ENCODE assay signal across 11 cellular contexts in genomic region chr9:34578241-34579096, GRCh38. TPM values are rescaled to one million over a fixed set of nuclear protein-coding genes. Genes with fewer than 3 reads are reported as not detected.
DNase-seq lines count a peak whose midpoint lies in the region; ATAC-seq, FAIRE-seq and TF ChIP-seq lines count a peak whose summit lies in the region.
"Had no signal": no experiment of that assay in that cellular context is flagged by ENCODE, and none has a peak within 500 bp of the region (broad histone marks: within the 10 kb centered on the region; RNA-seq: fewer than 3 reads in every experiment).

No MANE protein-coding gene starts in this region.

- CTCF ChIA-PET in K562 (lab: Yijun Ruan, JAX; ENCODE audit: low intra/inter-chr PET ratio) = no interaction called here

- WGBS in K562 (ENCODE audit: insufficient coverage, low coverage, missing lambda C conversion rate) = 1% methylated on average over 8 of the region's 28 CpGs

- H3K9ac ChIP-seq in K562 (ENCODE audit: insufficient read depth in 1 of 2, low read depth in 2 of 2, low read length in 2 of 2) = no peak overlapping the region

- H3K27ac ChIP-seq in K562 (ENCODE audit: extremely low read depth, low read depth, low read length) (no peak overlapping the region), tibial artery (no peak overlapping the region), gastrocnemius medialis (no peak overlapping the region)
- H3K27ac ChIP-seq: C4-2B had no signal

- no peak overlapping the region for H3K4me3 ChIP-seq in K562
- H3K4me3 ChIP-seq in kidney epithelial cell (ENCODE audit: low read depth, low read length) = no peak overlapping the region
- H3K4me3 ChIP-seq in tibial artery = peak overlapping the region; percentile 11 to 37
- no peak overlapping the region for H3K4me3 ChIP-seq in gastrocnemius medialis

- no TSS peak for BruUV-seq in K562 (replicated peaks; lab: Mats Ljungman, UMichigan)

- in situ Hi-C loops in K562 (cut with MboI) (no loop called here), gastrocnemius medialis (cut with MboI; ENCODE audit: low sequenced_read_pairs in 4 of 4) (no loop called here)

- H3K79me2 ChIP-seq in K562 (ENCODE audit: control insufficient read depth, insufficient read depth, low read length) = no peaks in the 10 kb centered on the region

- intact Hi-C loops in K562 (cut with micrococcal nuclease) = no loop called here
- intact Hi-C loops in tibial artery (cut with DNase I; ENCODE audit: low total_unique reads) = no loop called here
- intact Hi-C loops in gastrocnemius medialis (cut with DNase I; ENCODE audit: low total_unique reads) = no loop called here

- peaks cover 6 to 59% of the 10 kb centered on the region in 2 experiments; a peak in 4 of 5 replicates for H3K27me3 ChIP-seq in K562 (ENCODE audit: control insufficient read depth in 2 of 2, insufficient read depth in 2 of 2, low read length in 2 of 2)
- peaks cover 82% of the 10 kb centered on the region for H3K27me3 ChIP-seq in kidney epithelial cell (ENCODE audit: control insufficient read depth, insufficient read depth, low read length)
- H3K27me3 ChIP-seq in tibial artery = peaks cover 0 to 97% of the 10 kb centered on the region in 2 donors
- no peaks in the 10 kb centered on the region for H3K27me3 ChIP-seq in gastrocnemius medialis

- H4K20me1 ChIP-seq in K562 (replicated peaks; ENCODE audit: control insufficient read depth, insufficient read depth, low read length) = peaks cover 2% of the 10 kb centered on the region

- POLR2A ChIA-PET in K562 (lab: Yijun Ruan, JAX) = no interaction called here

- no peaks in the 10 kb centered on the region for H3K36me3 ChIP-seq in K562 (ENCODE audit: control insufficient read depth, insufficient read depth, low read length)
- H3K36me3 ChIP-seq in kidney epithelial cell (ENCODE audit: control insufficient read depth, insufficient read depth, low read length) = no peaks in the 10 kb centered on the region
- H3K36me3 ChIP-seq in tibial artery = no peaks in the 10 kb centered on the region
- no peaks in the 10 kb centered on the region for H3K36me3 ChIP-seq in gastrocnemius medialis

- H3K4me2 ChIP-seq in K562 (ENCODE audit: insufficient read depth, low read length) = no peak overlapping the region

- TF ChIP-seq POLR2A in K562 (conservative IDR thresholded peaks at IDR 0.05) (no peak), gastrocnemius medialis (IDR thresholded peaks at IDR 0.05) (no peak)

- TF ChIP-seq EP300 in K562 (IDR thresholded peaks at IDR 0.05; ENCODE audit: low read length) = no peak

- no peak for TF ChIP-seq RAD21 in K562 (CRISPR knock-in tag; conservative IDR thresholded peaks at IDR 0.05 in 1 of 2, IDR thresholded peaks at IDR 0.05 in 1 of 2)

- H3K4me1 ChIP-seq in K562 (replicated peaks in 1 of 2; ENCODE audit: control insufficient read depth in 2 of 2, insufficient read depth in 2 of 2, low read length in 2 of 2) = peaks cover 0 to 7% of the 10 kb centered on the region in 2 experiments; a peak in 2 of 5 replicates
- peaks cover 0 to 13% (median 11%) of the 10 kb centered on the region in 4 donors for H3K4me1 ChIP-seq in tibial artery
- peaks cover 6 to 28% of the 10 kb centered on the region in 2 donors for H3K4me1 ChIP-seq in gastrocnemius medialis

- peak; percentile 41; the same call in 1 of the 3 replicates for ATAC-seq in K562
- ATAC-seq in GM19035 (IDR thresholded peaks at IDR 0.05; ENCODE audit: unreplicated experiment) = no peak
- no peak for ATAC-seq in gastrocnemius medialis

- H3K9me3 ChIP-seq in K562 (replicated peaks; ENCODE audit: control insufficient read depth, insufficient read depth, low read depth, low read length) = no peaks in the 10 kb centered on the region
- no peaks in the 10 kb centered on the region for H3K9me3 ChIP-seq in tibial artery
- H3K9me3 ChIP-seq in gastrocnemius medialis = no peaks in the 10 kb centered on the region

- FAIRE-seq in K562 (lab: Jason Lieb, UNC) = no peak

- DNase-seq in NCI-H82 (lab: John Stamatoyannopoulos, UW) (peak; percentile 75), NCI-H82 treated with DMSO at 0.1 percent for 48 hours (lab: John Stamatoyannopoulos, UW; ENCODE audit: unreplicated experiment) (no peak), K562 (ENCODE audit: extremely low read depth in 1 of 4, low spot score in 3 of 4) (no peak), kidney epithelial cell (ENCODE audit: low read depth) (peak; percentile 14), tibial artery (no peak), HT-29 (ENCODE audit: low spot score) (no peak), gastrocnemius medialis (no peak)
- DNase-seq: effector CD4-positive, alpha-beta T cell; stimulated activated CD4-positive, alpha-beta T cell treated with anti-CD3 and anti-CD28 coated beads, Interleukin-4, amount 100 ng/mL, for 24 hours had no signal

- TF ChIP-seq CTCF in K562 (IDR thresholded peaks at IDR 0.05 in 2 of 3, conservative IDR thresholded peaks at IDR 0.05 in 1 of 3; ENCODE audit: insufficient read depth in 2 of 3, low read depth in 1 of 3, low read length in 3 of 3) (no peak), kidney epithelial cell (IDR thresholded peaks at IDR 0.05; ENCODE audit: insufficient read depth, low read length, poor library complexity, severe bottlenecking) (no peak), tibial artery (IDR thresholded peaks at IDR 0.05) (no peak), gastrocnemius medialis (IDR thresholded peaks at IDR 0.05 in 4 of 5, conservative IDR thresholded peaks at IDR 0.05 in 1 of 5) (no peak)

- H3K9me1 ChIP-seq in K562 (ENCODE audit: control insufficient read depth, insufficient read depth, low read length) = no peaks in the 10 kb centered on the region

- H2AFZ ChIP-seq in K562 (ENCODE audit: low read depth, low read length) = no peak overlapping the region

RNA-seq across cellular contexts. Expression of gene CNTFR, which starts 11.1 kb away (rescaled TPM):
- not detected in 2 replicates for total RNA-seq in K562 (2011; cell fraction: chromatin; rRNA removed; ENCODE audit: low replicate concordance)
- total RNA-seq in K562 (2011; cell fraction: nucleolus; rRNA removed) = not detected in 2 replicates
- total RNA-seq in K562 (2011; cell fraction: nucleoplasm; rRNA removed) = not detected in 2 replicates
- not detected in 2 replicates for total RNA-seq in K562 (2014; rRNA removed)
- total RNA-seq in K562 (2014; rRNA removed; fragmentation: Illumina TruSeq; extraction: Trizol) = not detected in 2 replicates
- not detected in 2 replicates for total RNA-seq in K562 (2015; rRNA removed; fragmentation: Illumina TruSeq; extraction: Trizol)
- not detected in 2 replicates for total RNA-seq in K562 (2021)
- polyA plus RNA-seq in K562 (2011; rRNA removed) = not detected in 2 replicates
- polyA plus RNA-seq in K562 (2011; cell fraction: cytosol; rRNA removed) = not detected in 2 replicates
- polyA plus RNA-seq in K562 (2011; cell fraction: nucleus; rRNA removed) = not detected in 2 replicates
- not detected in 2 replicates for polyA plus RNA-seq in K562 (2012)
- polyA plus RNA-seq in K562 (2014; fragmentation: Illumina TruSeq; extraction: Trizol) = not detected in 2 replicates
- not detected for polyA plus RNA-seq in K562 (2014; fragmentation: Nextera tagmentation; extraction: Ambion mirVana)
- polyA plus RNA-seq in K562 (2014; rRNA removed) = not detected in 2 replicates
- not detected in 2 replicates for polyA minus RNA-seq in K562 (2011; rRNA and poly(A)+ RNA removed)
- not detected in 2 replicates for polyA minus RNA-seq in K562 (2011; cell fraction: cytosol; rRNA and poly(A)+ RNA removed)
- not detected in 2 replicates for polyA minus RNA-seq in K562 (2011; cell fraction: nucleus; rRNA and poly(A)+ RNA removed)
- 0.27 and 1.1 TPM in 2 replicates for total RNA-seq in kidney epithelial cell
- total RNA-seq in HT-29 (2014; rRNA removed; shearing (Covaris generic)) = not detected in 2 replicates
- total RNA-seq in gastrocnemius medialis = 100 to 1,000 TPM in 3 of 4 donors, 10 to 100 TPM in 1; 19.7 to 146 (median 118) TPM

RNA-seq across cellular contexts. Expression of gene RPP25L, which starts 33.4 kb away (rescaled TPM):
- total RNA-seq in K562 (2011; cell fraction: chromatin; rRNA removed; ENCODE audit: low replicate concordance) = 4.8 and 13.1 TPM in 2 replicates
- total RNA-seq in K562 (2011; cell fraction: nucleolus; rRNA removed) = 24.3 and 25.9 TPM in 2 replicates
- 14.3 and 16.9 TPM in 2 replicates for total RNA-seq in K562 (2011; cell fraction: nucleoplasm; rRNA removed)
- 42.0 and 51.6 TPM in 2 replicates for total RNA-seq in K562 (2014; rRNA removed)
- 12.1 and 19.1 TPM in 2 replicates for total RNA-seq in K562 (2014; rRNA removed; fragmentation: Illumina TruSeq; extraction: Trizol)
- total RNA-seq in K562 (2015; rRNA removed; fragmentation: Illumina TruSeq; extraction: Trizol) = 24.6 and 25.4 TPM in 2 replicates
- 34.9 and 38.2 TPM in 2 replicates for total RNA-seq in K562 (2021)
- polyA plus RNA-seq in K562 (2011; rRNA removed) = 31.5 and 36.7 TPM in 2 replicates
- 43.6 and 104 TPM in 2 replicates for polyA plus RNA-seq in K562 (2011; cell fraction: cytosol; rRNA removed)
- polyA plus RNA-seq in K562 (2011; cell fraction: nucleus; rRNA removed) = 25.2 and 35.0 TPM in 2 replicates
- polyA plus RNA-seq in K562 (2012) = 38.1 and 40.0 TPM in 2 replicates
- polyA plus RNA-seq in K562 (2014; fragmentation: Illumina TruSeq; extraction: Trizol) = 19.7 and 39.2 TPM in 2 replicates
- 10 to 100 TPM; 16.3 to 29.0 TPM for polyA plus RNA-seq in K562 (2014; fragmentation: Nextera tagmentation; extraction: Ambion mirVana)
- 43.7 and 48.2 TPM in 2 replicates for polyA plus RNA-seq in K562 (2014; rRNA removed)
- 6.4 and 8.7 TPM in 2 replicates for polyA minus RNA-seq in K562 (2011; rRNA and poly(A)+ RNA removed)
- polyA minus RNA-seq in K562 (2011; cell fraction: cytosol; rRNA and poly(A)+ RNA removed) = 15.8 and 16.4 TPM in 2 replicates
- 8.1 and 13.2 TPM in 2 replicates for polyA minus RNA-seq in K562 (2011; cell fraction: nucleus; rRNA and poly(A)+ RNA removed)
- total RNA-seq in kidney epithelial cell = 31.5 and 34.0 TPM in 2 replicates
- 48.7 and 67.6 TPM in 2 replicates for total RNA-seq in HT-29 (2014; rRNA removed; shearing (Covaris generic))
- total RNA-seq in gastrocnemius medialis = 100 to 1,000 TPM in 2 of 4 donors, 10 to 100 TPM in 2; 53.7 to 138 (median 97.2) TPM

RNA-seq across cellular contexts. Expression of gene DCTN3, which starts 41.8 kb away (rescaled TPM):
- 25.9 and 51.8 TPM in 2 replicates for total RNA-seq in K562 (2011; cell fraction: chromatin; rRNA removed; ENCODE audit: low replicate concordance)
- 32.0 and 36.7 TPM in 2 replicates for total RNA-seq in K562 (2011; cell fraction: nucleolus; rRNA removed)
- total RNA-seq in K562 (2011; cell fraction: nucleoplasm; rRNA removed) = 37.9 and 46.9 TPM in 2 replicates
- total RNA-seq in K562 (2014; rRNA removed) = 50.8 and 74.8 TPM in 2 replicates
- 30.8 and 31.3 TPM in 2 replicates for total RNA-seq in K562 (2014; rRNA removed; fragmentation: Illumina TruSeq; extraction: Trizol)
- 37.2 and 38.2 TPM in 2 replicates for total RNA-seq in K562 (2015; rRNA removed; fragmentation: Illumina TruSeq; extraction: Trizol)
- total RNA-seq in K562 (2021) = 51.0 and 53.4 TPM in 2 replicates
- 44.5 and 76.3 TPM in 2 replicates for polyA plus RNA-seq in K562 (2011; rRNA removed)
- polyA plus RNA-seq in K562 (2011; cell fraction: cytosol; rRNA removed) = 55.4 and 58.3 TPM in 2 replicates
- 73.3 and 73.7 TPM in 2 replicates for polyA plus RNA-seq in K562 (2011; cell fraction: nucleus; rRNA removed)
- 80.4 and 98.2 TPM in 2 replicates for polyA plus RNA-seq in K562 (2012)
- 41.9 and 47.0 TPM in 2 replicates for polyA plus RNA-seq in K562 (2014; fragmentation: Illumina TruSeq; extraction: Trizol)
- polyA plus RNA-seq in K562 (2014; fragmentation: Nextera tagmentation; extraction: Ambion mirVana) = 10 to 100 TPM; 11.0 to 26.2 TPM
- polyA plus RNA-seq in K562 (2014; rRNA removed) = 45.1 and 49.2 TPM in 2 replicates
- 23.0 and 41.7 TPM in 2 replicates for polyA minus RNA-seq in K562 (2011; rRNA and poly(A)+ RNA removed)
- 12.4 and 19.5 TPM in 2 replicates for polyA minus RNA-seq in K562 (2011; cell fraction: cytosol; rRNA and poly(A)+ RNA removed)
- polyA minus RNA-seq in K562 (2011; cell fraction: nucleus; rRNA and poly(A)+ RNA removed) = 20.6 and 25.7 TPM in 2 replicates
- 92.7 and 128 TPM in 2 replicates for total RNA-seq in kidney epithelial cell
- total RNA-seq in HT-29 (2014; rRNA removed; shearing (Covaris generic)) = 72.7 and 98.1 TPM in 2 replicates
- total RNA-seq in gastrocnemius medialis = 100 to 1,000 TPM in 2 of 4 donors, 10 to 100 TPM in 2; 62.8 to 174 (median 105) TPM

RNA-seq across cellular contexts. Expression of gene ARID3C, which starts 50.4 kb away (rescaled TPM):
- not detected in 2 replicates for total RNA-seq in K562 (2011; cell fraction: chromatin; rRNA removed; ENCODE audit: low replicate concordance)
- total RNA-seq in K562 (2011; cell fraction: nucleolus; rRNA removed) = not detected in 2 replicates
- total RNA-seq in K562 (2011; cell fraction: nucleoplasm; rRNA removed) = not detected in 2 replicates
- total RNA-seq in K562 (2014; rRNA removed) (not detected in 2 replicates), K562 (2014; rRNA removed; fragmentation: Illumina TruSeq; extraction: Trizol) (not detected in 2 replicates), K562 (2015; rRNA removed; fragmentation: Illumina TruSeq; extraction: Trizol) (not detected in 2 replicates), K562 (2021) (not detected in 2 replicates), kidney epithelial cell (0.48 and 1.0 TPM in 2 replicates), gastrocnemius medialis (not detected)
- polyA plus RNA-seq in K562 (2011; rRNA removed) (not detected in 2 replicates), K562 (2014; fragmentation: Illumina TruSeq; extraction: Trizol) (not detected in 2 replicates), K562 (2014; fragmentation: Nextera tagmentation; extraction: Ambion mirVana) (not detected), K562 (2014; rRNA removed) (not detected in 2 replicates)
- polyA plus RNA-seq in K562 (2011; cell fraction: cytosol; rRNA removed) = not detected in 2 replicates
- not detected in 2 replicates for polyA plus RNA-seq in K562 (2011; cell fraction: nucleus; rRNA removed)
- not detected in 2 replicates for polyA plus RNA-seq in K562 (2012)
- polyA minus RNA-seq in K562 (2011; rRNA and poly(A)+ RNA removed) = not detected in 2 replicates
- not detected in 2 replicates for polyA minus RNA-seq in K562 (2011; cell fraction: cytosol; rRNA and poly(A)+ RNA removed)
- not detected in 2 replicates for polyA minus RNA-seq in K562 (2011; cell fraction: nucleus; rRNA and poly(A)+ RNA removed)
- not detected in 2 replicates for total RNA-seq in HT-29 (2014; rRNA removed; shearing (Covaris generic))

RNA-seq across cellular contexts. Expression of gene ENHO, which starts 55.7 kb away (rescaled TPM):
- not detected in 2 replicates for total RNA-seq in K562 (2011; cell fraction: chromatin; rRNA removed; ENCODE audit: low replicate concordance)
- not detected in 2 replicates for total RNA-seq in K562 (2011; cell fraction: nucleolus; rRNA removed)
- total RNA-seq in K562 (2011; cell fraction: nucleoplasm; rRNA removed) = not detected in 2 replicates
- 0.12 TPM in 1 of 2 replicates, not detected in the other for total RNA-seq in K562 (2014; rRNA removed)
- total RNA-seq in K562 (2014; rRNA removed; fragmentation: Illumina TruSeq; extraction: Trizol) = not detected in 2 replicates
- total RNA-seq in K562 (2015; rRNA removed; fragmentation: Illumina TruSeq; extraction: Trizol) = not detected in 2 replicates
- total RNA-seq in K562 (2021) = 0.24 TPM in 1 of 2 replicates, not detected in the other
- polyA plus RNA-seq in K562 (2011; rRNA removed) = not detected in 2 replicates
- 0.06 TPM in 1 of 2 replicates, not detected in the other for polyA plus RNA-seq in K562 (2011; cell fraction: cytosol; rRNA removed)
- not detected in 2 replicates for polyA plus RNA-seq in K562 (2011; cell fraction: nucleus; rRNA removed)
- not detected in 2 replicates for polyA plus RNA-seq in K562 (2012)
- not detected in 2 replicates for polyA plus RNA-seq in K562 (2014; fragmentation: Illumina TruSeq; extraction: Trizol)
- polyA plus RNA-seq in K562 (2014; fragmentation: Nextera tagmentation; extraction: Ambion mirVana) = not detected
- polyA plus RNA-seq in K562 (2014; rRNA removed) = not detected in 2 replicates
- polyA minus RNA-seq in K562 (2011; rRNA and poly(A)+ RNA removed) = not detected in 2 replicates
- not detected in 2 replicates for polyA minus RNA-seq in K562 (2011; cell fraction: cytosol; rRNA and poly(A)+ RNA removed)
- not detected in 2 replicates for polyA minus RNA-seq in K562 (2011; cell fraction: nucleus; rRNA and poly(A)+ RNA removed)
- 1.5 TPM in 1 of 2 replicates, not detected in the other for total RNA-seq in kidney epithelial cell
- total RNA-seq in HT-29 (2014; rRNA removed; shearing (Covaris generic)) = 0.94 and 1.4 TPM in 2 replicates
- total RNA-seq in gastrocnemius medialis = under 1 TPM in 1 of 4 donors, not detected in 3; 0.65 TPM

Comparison
In these comparisons a context has a peak if more than half of its experiments do, and no peak if none do; other contexts are left out.
1. DNase-seq: peak in NCI-H82 (single experiment) and kidney epithelial cell (single experiment); none in NCI-H82 treated with DMSO at 0.1 percent for 48 hours (single experiment), K562 (0 of 4), tibial artery (0 of 2), HT-29 (single experiment) and gastrocnemius medialis (0 of 2).
2. H3K4me3 ChIP-seq: peak in tibial artery (2 of 2); none in K562 (single experiment), kidney epithelial cell (single experiment) and gastrocnemius medialis (0 of 4).